In genomic region chr16:83689385-83689831, GRCh38 we compare ENCODE assay signal across 8 cellular contexts.
DNase-seq lines count a peak whose midpoint lies in the region; ATAC-seq and TF ChIP-seq lines count a peak whose summit lies in the region.

No MANE protein-coding gene starts in this region.

- H3K36me3 ChIP-seq in mesenchymal stem cell (ENCODE audit: control insufficient read depth in 1 of 2, insufficient read depth in 2 of 2, low read depth in 1 of 2, low read length in 2 of 2), result no peaks in the 10 kb centered on the region

- H3K4me3 ChIP-seq in GM12865 (ENCODE audit: low read depth, low read length) (no peak overlapping the region), astrocyte of the spinal cord (ENCODE audit: low read depth, low read length) (no peak overlapping the region), mesenchymal stem cell (ENCODE audit: insufficient read depth in 1 of 2, low read depth in 1 of 2, low read length in 2 of 2) (no peak overlapping the region)

- no peaks in the 10 kb centered on the region for H3K79me1 ChIP-seq in mesenchymal stem cell (replicated peaks; ENCODE audit: low read length, poor library complexity, severe bottlenecking)

- in situ Hi-C loops in astrocyte of the spinal cord (cut with HindIII; ENCODE audit: low sequenced_read_pairs), result no loop called here

- H3K18ac ChIP-seq in mesenchymal stem cell (ENCODE audit: low read depth in 1 of 2, low read length in 2 of 2), result no peak overlapping the region

- H3K23ac ChIP-seq in mesenchymal stem cell (ENCODE audit: low read length in 2 of 2), result no peak overlapping the region

- no peak overlapping the region for H3K9ac ChIP-seq in mesenchymal stem cell (ENCODE audit: low read length)

- no peak overlapping the region for H3K4me2 ChIP-seq in mesenchymal stem cell (ENCODE audit: low read length, poor library complexity, severe bottlenecking)

- peaks cover 12% of the 10 kb centered on the region for H3K4me1 ChIP-seq in mesenchymal stem cell (ENCODE audit: control insufficient read depth, insufficient read depth, low read depth, low read length)

- no peaks in the 10 kb centered on the region for H3K9me3 ChIP-seq in mesenchymal stem cell (ENCODE audit: control insufficient read depth, low read length)

- no peak overlapping the region for H4K91ac ChIP-seq in mesenchymal stem cell (ENCODE audit: low read length)

- H2AK5ac ChIP-seq in mesenchymal stem cell (ENCODE audit: low read length, severe bottlenecking), result no peak overlapping the region

- DNase-seq in GM12865 (ENCODE audit: low read depth) (peak; percentile 1), astrocyte of the spinal cord (ENCODE audit: low read depth, low spot score) (peak; percentile 84), mesenchymal stem cell (peak; percentile 95), posterior vena cava (ENCODE audit: low spot score) (no peak), GDM1 (lab: John Stamatoyannopoulos, UW) (no peak), globus pallidus (ENCODE audit: low spot score) (no peak)
- DNase-seq in stimulated activated naive CD4-positive, alpha-beta T cell (lab: John Stamatoyannopoulos, UW), result no peak

- H4K8ac ChIP-seq in mesenchymal stem cell (ENCODE audit: low read length), result no peak overlapping the region

- H2AFZ ChIP-seq in mesenchymal stem cell (ENCODE audit: low read depth, low read length), result no peak overlapping the region

- no peak overlapping the region for H3K14ac ChIP-seq in mesenchymal stem cell (ENCODE audit: low read length in 2 of 2)

- H3K27me3 ChIP-seq in mesenchymal stem cell (ENCODE audit: control insufficient read depth in 1 of 2, insufficient read depth in 1 of 2, low read length in 2 of 2), result peaks cover 0 to 38% of the 10 kb centered on the region in 2 experiments

- WGBS in mesenchymal stem cell, result 8% methylated on average over 5 of the region's 5 CpGs

- intact Hi-C loops in posterior vena cava (cut with DNase I), result no loop called here

- H3K27ac ChIP-seq in mesenchymal stem cell (ENCODE audit: low read length, poor library complexity, severe bottlenecking), result peak overlapping the region; percentile 90

- peak; percentile 88 for ATAC-seq in HG03354 (IDR thresholded peaks at IDR 0.05; ENCODE audit: poor library complexity, severe bottlenecking, unreplicated experiment)

- TF ChIP-seq CTCF in GM12865 (IDR thresholded peaks at IDR 0.05; ENCODE audit: insufficient read depth, low read depth, low read length, missing control alignments) (no peak), astrocyte of the spinal cord (IDR thresholded peaks at IDR 0.05; ENCODE audit: low read depth, low read length) (no peak)

- no peak overlapping the region for H2BK12ac ChIP-seq in mesenchymal stem cell (ENCODE audit: low read length in 2 of 2)

- no peak overlapping the region for H2BK15ac ChIP-seq in mesenchymal stem cell (ENCODE audit: low read depth, poor library complexity, severe bottlenecking)

- peak overlapping the region; percentile 92 for H2BK5ac ChIP-seq in mesenchymal stem cell (ENCODE audit: low read depth, low read length, poor library complexity, severe bottlenecking)

- H3K4ac ChIP-seq in mesenchymal stem cell (ENCODE audit: low read depth in 1 of 2, low read length in 2 of 2), result no peak overlapping the region

- H2BK120ac ChIP-seq in mesenchymal stem cell (ENCODE audit: low read depth, low read length), result no peak overlapping the region

Comparison
In these comparisons a context has a peak if more than half of its experiments do, and no peak if none do; other contexts are left out.
1. DNase-seq: peak in GM12865 (single experiment), astrocyte of the spinal cord (single experiment) and mesenchymal stem cell (single experiment); none in stimulated activated naive CD4-positive, alpha-beta T cell (0 of 6), posterior vena cava (single experiment), GDM1 (single experiment) and globus pallidus (single experiment).